In the genomic region with DNA sequence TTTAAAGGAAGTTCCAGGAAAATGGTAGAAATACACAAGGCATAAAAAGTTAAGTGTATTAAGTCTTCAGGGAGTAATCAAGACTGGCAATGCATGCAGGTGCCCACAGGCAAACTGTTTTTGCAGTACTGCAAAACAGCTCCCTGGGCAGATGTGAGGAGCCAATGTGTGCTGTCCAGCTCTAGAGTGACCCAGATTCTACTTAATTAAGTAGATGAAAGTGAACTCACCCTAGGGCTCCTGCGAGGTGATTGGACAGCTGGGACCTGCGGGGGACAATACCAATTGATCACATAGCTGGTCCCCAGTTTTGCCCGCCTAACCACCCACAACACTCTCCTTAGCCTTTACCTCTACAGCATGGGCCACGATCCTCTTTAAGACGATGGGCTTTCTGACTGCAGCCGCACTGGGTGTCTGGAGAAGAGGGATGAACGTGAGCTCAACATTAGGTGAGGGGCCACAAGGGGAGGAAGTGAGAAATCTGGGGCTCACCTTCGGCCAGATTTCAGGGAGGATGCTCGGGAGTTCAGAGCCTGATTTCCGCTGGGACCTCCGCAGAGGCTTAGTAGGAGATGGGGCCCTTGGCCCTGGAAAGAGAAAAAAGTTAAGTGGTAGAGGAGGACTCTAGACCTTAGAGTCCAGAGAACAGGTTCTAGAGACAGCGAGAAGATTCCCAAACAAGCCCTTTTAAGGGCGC, we compare ENCODE assay signal across 8 cellular contexts. TPM values are rescaled to one million over a fixed set of nuclear protein-coding genes. Genes with fewer than 3 reads are reported as not detected.
DNase-seq lines count a peak whose midpoint lies in the region; ATAC-seq and TF ChIP-seq lines count a peak whose summit lies in the region.

No MANE protein-coding gene starts in this region.

- H3K9me3 Mint-ChIP-seq in CD4-positive, CD25-positive, alpha-beta regulatory T cell: peaks cover 0 to 2% (median 0%) of the 10 kb centered on the region in 7 donors

- H3K27me3 Mint-ChIP-seq in CD4-positive, CD25-positive, alpha-beta regulatory T cell: no peaks in the 10 kb centered on the region

- no peaks in the 10 kb centered on the region for H3K27me3 ChIP-seq in CD4-positive, CD25-positive, alpha-beta regulatory T cell (ENCODE audit: control insufficient read depth, insufficient read depth, low read length)
- H3K27me3 ChIP-seq in Peyer's patch: no peaks in the 10 kb centered on the region
- H3K27me3 ChIP-seq in skeletal muscle tissue (ENCODE audit: control insufficient read depth in 3 of 3, insufficient read depth in 3 of 3, low read length in 3 of 3): no peaks in the 10 kb centered on the region

- peaks cover 6 to 30% (median 17%) of the 10 kb centered on the region in 4 donors for H3K4me1 Mint-ChIP-seq in CD4-positive, CD25-positive, alpha-beta regulatory T cell

- no peak for TF ChIP-seq POLR2A in Peyer's patch (IDR thresholded peaks at IDR 0.05)

- H3K4me1 ChIP-seq in CD4-positive, CD25-positive, alpha-beta regulatory T cell (ENCODE audit: control insufficient read depth, insufficient read depth, low read length, poor library complexity, severe bottlenecking): peaks cover 17% of the 10 kb centered on the region
- H3K4me1 ChIP-seq in Peyer's patch (peaks cover 6 to 21% (median 10%) of the 10 kb centered on the region in 4 donors), skeletal muscle tissue (ENCODE audit: control insufficient read depth in 3 of 3, insufficient read depth in 3 of 3, low read length in 3 of 3) (peaks cover 20 to 23% (median 21%) of the 10 kb centered on the region in 3 donors)

- peak overlapping the region; percentile 96 for H3K27ac ChIP-seq in CD4-positive, CD25-positive, alpha-beta regulatory T cell (ENCODE audit: insufficient read depth, low read length, poor library complexity, severe bottlenecking)
- H3K27ac ChIP-seq in Peyer's patch: peak overlapping the region; percentile 93 to 97 (median 96)
- H3K27ac ChIP-seq in skeletal muscle tissue (ENCODE audit: low read depth, low read length): peak overlapping the region; percentile 86

- no peaks in the 10 kb centered on the region for H3K9me3 ChIP-seq in CD4-positive, CD25-positive, alpha-beta regulatory T cell (ENCODE audit: control insufficient read depth in 2 of 2, low read length in 2 of 2)
- H3K9me3 ChIP-seq in Peyer's patch (no peaks in the 10 kb centered on the region), skeletal muscle tissue (ENCODE audit: control insufficient read depth in 3 of 3, low read length in 3 of 3) (no peaks in the 10 kb centered on the region)

- peak overlapping the region; percentile 74 to 86 (median 86) for H3K9ac ChIP-seq in skeletal muscle tissue (ENCODE audit: low read depth in 1 of 3, low read length in 3 of 3)

- no peak for ATAC-seq in CD4-positive, CD25-positive, alpha-beta regulatory T cell (ENCODE audit: low read depth in 2 of 2)
- ATAC-seq in GM21717 (IDR thresholded peaks at IDR 0.05; ENCODE audit: unreplicated experiment): peak; percentile 22

- peak overlapping the region; percentile 92 to 95 (median 94) for H3K4me3 Mint-ChIP-seq in CD4-positive, CD25-positive, alpha-beta regulatory T cell

- peaks cover 6% of the 10 kb centered on the region for H3K36me3 Mint-ChIP-seq in CD4-positive, CD25-positive, alpha-beta regulatory T cell

- peak overlapping the region; percentile 95 to 99 (median 96) for H3K27ac Mint-ChIP-seq in CD4-positive, CD25-positive, alpha-beta regulatory T cell

- peak overlapping the region; percentile 68 for H3K4me3 ChIP-seq in CD4-positive, CD25-positive, alpha-beta regulatory T cell (ENCODE audit: low read depth, low read length)
- H3K4me3 ChIP-seq in Peyer's patch (peak overlapping the region; percentile 73 to 86 (median 84)), fibroblast of pulmonary artery (replicated peaks; ENCODE audit: low read depth, low read length) (peak overlapping the region; percentile 92), skeletal muscle tissue (ENCODE audit: low read length in 3 of 3) (peak overlapping the region; percentile 77 to 92 (median 92))

- TF ChIP-seq CTCF in Peyer's patch (IDR thresholded peaks at IDR 0.05): no peak
- no peak for TF ChIP-seq CTCF in fibroblast of pulmonary artery (IDR thresholded peaks at IDR 0.05; ENCODE audit: low read length, missing control alignments)

- peaks cover 22% of the 10 kb centered on the region for H3K36me3 ChIP-seq in CD4-positive, CD25-positive, alpha-beta regulatory T cell (ENCODE audit: control insufficient read depth, insufficient read depth, low read length)
- H3K36me3 ChIP-seq in Peyer's patch: peaks cover 0 to 34% (median 0%) of the 10 kb centered on the region in 3 donors
- peaks cover 25 to 28% (median 26%) of the 10 kb centered on the region in 3 donors for H3K36me3 ChIP-seq in skeletal muscle tissue (ENCODE audit: control insufficient read depth in 3 of 3, insufficient read depth in 3 of 3, low read length in 3 of 3)

- DNase-seq in CD4-positive, CD25-positive, alpha-beta regulatory T cell: no peak
- no peak for DNase-seq in Peyer's patch
- DNase-seq in fibroblast of pulmonary artery (ENCODE audit: low read depth): no peak
- DNase-seq in NAMALWA (ENCODE audit: low spot score): no peak
- no peak for DNase-seq in iPS-NIHi11 (ENCODE audit: low spot score)
- DNase-seq in activated CD4-positive, CD25-positive, alpha-beta regulatory T cell treated with anti-CD3 and anti-CD28 coated beads, Interleukin-2, amount 50 U/mL, for 72 hours: no peak

RNA-seq across cellular contexts. Expression of gene CDCA5, which starts 0.6 kb away (rescaled TPM):
- 1.7 TPM for total RNA-seq in CD4-positive, CD25-positive, alpha-beta regulatory T cell
- 1 to 10 TPM in 3 of 4 donors, under 1 TPM in 1; 0.78 to 3.2 (median 1.6) TPM for polyA plus RNA-seq in CD4-positive, CD25-positive, alpha-beta regulatory T cell
- total RNA-seq in Peyer's patch (10 to 100 TPM in 1 of 4 donors, 1 to 10 TPM in 2, under 1 TPM in 1; 0.94 to 27.2 (median 6.4) TPM), skeletal muscle tissue (1.0 TPM)

RNA-seq across cellular contexts. Expression of gene ZFPL1, which starts 0.7 kb away (rescaled TPM):
- total RNA-seq in CD4-positive, CD25-positive, alpha-beta regulatory T cell: 42.9 TPM
- 10 to 100 TPM; 27.0 to 33.2 (median 30.2) TPM for polyA plus RNA-seq in CD4-positive, CD25-positive, alpha-beta regulatory T cell
- total RNA-seq in Peyer's patch: 10 to 100 TPM; 53.9 to 67.6 (median 55.5) TPM
- total RNA-seq in skeletal muscle tissue: 22.4 TPM

RNA-seq across cellular contexts. Expression of gene VPS51, which starts 12.7 kb away (rescaled TPM):
- total RNA-seq in CD4-positive, CD25-positive, alpha-beta regulatory T cell: 234 TPM
- 100 to 1,000 TPM in 1 of 4 donors, 10 to 100 TPM in 3; 84.2 to 109 (median 96.3) TPM for polyA plus RNA-seq in CD4-positive, CD25-positive, alpha-beta regulatory T cell
- total RNA-seq in Peyer's patch (100 to 1,000 TPM; 280 to 636 (median 416) TPM), skeletal muscle tissue (166 TPM)

RNA-seq across cellular contexts. Expression of gene NAALADL1, which starts 24.9 kb away (rescaled TPM):
- total RNA-seq in CD4-positive, CD25-positive, alpha-beta regulatory T cell: 16.4 TPM
- polyA plus RNA-seq in CD4-positive, CD25-positive, alpha-beta regulatory T cell: 10 to 100 TPM; 23.9 to 52.2 (median 32.3) TPM
- total RNA-seq in Peyer's patch (1,000 to 10,000 TPM in 2 of 4 donors, 100 to 1,000 TPM in 1, 10 to 100 TPM in 1; 40.4 to 1,241 (median 898) TPM), skeletal muscle tissue (8.4 TPM)

RNA-seq across cellular contexts. Expression of gene TM7SF2, which starts 28.4 kb away (rescaled TPM):
- 20.2 TPM for total RNA-seq in CD4-positive, CD25-positive, alpha-beta regulatory T cell
- polyA plus RNA-seq in CD4-positive, CD25-positive, alpha-beta regulatory T cell: 10 to 100 TPM in 2 of 4 donors, 1 to 10 TPM in 2; 8.0 to 11.1 (median 9.4) TPM
- total RNA-seq in Peyer's patch: 10 to 100 TPM; 19.8 to 78.1 (median 58.5) TPM
- 8.4 TPM for total RNA-seq in skeletal muscle tissue
